1 cellular context compared by ENCODE assay signal in genomic region chr11:61971177-61972111, GRCh38.
TF ChIP-seq lines count a peak whose summit lies in the region.

No MANE protein-coding gene starts in this region.

TF ChIP-seq in HepG2, 621 proteins besides CTCF, POLR2A, EP300 and RAD21 (continued from another document and continues in another):
- peak; percentile 96; the same call in 1 of the 2 replicates for TF ChIP-seq PATZ1 (CRISPR knock-in tag; IDR thresholded peaks at IDR 0.05)
- TF ChIP-seq ZBTB3 (CRISPR knock-in tag; IDR thresholded peaks at IDR 0.05; ENCODE audit: borderline replicate concordance, low read depth), result no peak
- peak; percentile 100 for TF ChIP-seq SRSF1 (optimal IDR thresholded peaks at IDR 0.05; ENCODE audit: low read depth, low read length)
- no peak for TF ChIP-seq AKAP8 (CRISPR knock-in tag; IDR thresholded peaks at IDR 0.05)
- TF ChIP-seq ZSCAN20 (CRISPR knock-in tag; IDR thresholded peaks at IDR 0.05; ENCODE audit: borderline replicate concordance), result no peak
- TF ChIP-seq HIC2 (CRISPR knock-in tag; IDR thresholded peaks at IDR 0.05; ENCODE audit: low read depth), result 0 out of 2 replicates have a peak, but pooled peaks have one; percentile 41
- TF ChIP-seq ZFYVE20 (CRISPR knock-in tag; IDR thresholded peaks at IDR 0.05; ENCODE audit: borderline replicate concordance, low read depth), result no peak
- TF ChIP-seq BRCA1 (CRISPR knock-in tag; IDR thresholded peaks at IDR 0.05), result no peak
- TF ChIP-seq HIVEP1 (CRISPR knock-in tag; IDR thresholded peaks at IDR 0.05), result peak; percentile 43
- TF ChIP-seq POLR2G (IDR thresholded peaks at IDR 0.05; ENCODE audit: low read depth, low read length), result peak; percentile 63; the same call in 1 of the 2 replicates
- no peak for TF ChIP-seq E2F5 (CRISPR knock-in tag; conservative IDR thresholded peaks at IDR 0.05)
- no peak for TF ChIP-seq FOSL1 (CRISPR knock-in tag; IDR thresholded peaks at IDR 0.05; ENCODE audit: borderline replicate concordance)
- no peak for TF ChIP-seq ZFAT (CRISPR knock-in tag; conservative IDR thresholded peaks at IDR 0.05)
- TF ChIP-seq SMAD9 (CRISPR knock-in tag; IDR thresholded peaks at IDR 0.05), result no peak
- TF ChIP-seq THAP9 (CRISPR knock-in tag; IDR thresholded peaks at IDR 0.05; ENCODE audit: borderline replicate concordance), result no peak
- TF ChIP-seq TEF (CRISPR knock-in tag; IDR thresholded peaks at IDR 0.05), result no peak
- TF ChIP-seq TOPORS (CRISPR knock-in tag; IDR thresholded peaks at IDR 0.05), result peak; percentile 81; the same call in 1 of the 2 replicates
- TF ChIP-seq ZNF138 (CRISPR knock-in tag; IDR thresholded peaks at IDR 0.05; ENCODE audit: low read depth), result no peak
- TF ChIP-seq GABPA (IDR thresholded peaks at IDR 0.05; ENCODE audit: low read depth, low read length), result no peak
- TF ChIP-seq GABPA (CRISPR knock-in tag; IDR thresholded peaks at IDR 0.05; ENCODE audit: low read depth), result no peak
- TF ChIP-seq ZNF3 (CRISPR knock-in tag; IDR thresholded peaks at IDR 0.05), result no peak
- no peak for TF ChIP-seq NPAS2 (CRISPR knock-in tag; IDR thresholded peaks at IDR 0.05; ENCODE audit: borderline replicate concordance)
- 0 out of 2 replicates have a peak, but pooled peaks have one; percentile 7 for TF ChIP-seq ZNF33B (CRISPR knock-in tag; IDR thresholded peaks at IDR 0.05)
- TF ChIP-seq SATB2 (CRISPR knock-in tag; IDR thresholded peaks at IDR 0.05), result no peak
- TF ChIP-seq PRPF4 (IDR thresholded peaks at IDR 0.05; ENCODE audit: low read depth, low read length, poor library complexity, severe bottlenecking), result no peak
- TF ChIP-seq MAFG (CRISPR knock-in tag; IDR thresholded peaks at IDR 0.05), result peak; percentile 99
- TF ChIP-seq ZNF563 (CRISPR knock-in tag; IDR thresholded peaks at IDR 0.05), result peak; percentile 55; the same call in 1 of the 2 replicates
- 0 out of 2 replicates have a peak, but pooled peaks have one; percentile 8 for TF ChIP-seq SIX4 (CRISPR knock-in tag; IDR thresholded peaks at IDR 0.05)
- TF ChIP-seq ZNF879 (CRISPR knock-in tag; IDR thresholded peaks at IDR 0.05), result no peak
- TF ChIP-seq ZNF382 (CRISPR knock-in tag; IDR thresholded peaks at IDR 0.05; ENCODE audit: borderline replicate concordance), result no peak
- TF ChIP-seq ZNF597 (CRISPR knock-in tag; IDR thresholded peaks at IDR 0.05), result no peak
- TF ChIP-seq TRAFD1 (CRISPR knock-in tag; IDR thresholded peaks at IDR 0.05; ENCODE audit: borderline replicate concordance), result no peak
- no peak for TF ChIP-seq ASH2L (IDR thresholded peaks at IDR 0.05; ENCODE audit: insufficient read length, low read depth, low read length)
- TF ChIP-seq ZNF883 (CRISPR knock-in tag; IDR thresholded peaks at IDR 0.05; ENCODE audit: not compliant biosample characterization), result no peak
- TF ChIP-seq ZGPAT (CRISPR knock-in tag; IDR thresholded peaks at IDR 0.05), result no peak
- no peak for TF ChIP-seq HOXA5 (CRISPR knock-in tag; IDR thresholded peaks at IDR 0.05)
- TF ChIP-seq PBX2 (CRISPR knock-in tag; IDR thresholded peaks at IDR 0.05), result no peak
- TF ChIP-seq ONECUT2 (CRISPR knock-in tag; IDR thresholded peaks at IDR 0.05), result peak; percentile 36; the same call in 1 of the 2 replicates
- peak; percentile 57; the same call in 1 of the 2 replicates for TF ChIP-seq ZBTB25 (CRISPR knock-in tag; IDR thresholded peaks at IDR 0.05)
- TF ChIP-seq ZNF12 (CRISPR knock-in tag; IDR thresholded peaks at IDR 0.05), result no peak
- TF ChIP-seq NCOA1 (CRISPR knock-in tag; IDR thresholded peaks at IDR 0.05), result no peak
- no peak for TF ChIP-seq KLF11 (CRISPR knock-in tag; IDR thresholded peaks at IDR 0.05)
- peak; percentile 94 for TF ChIP-seq XRCC5 (optimal IDR thresholded peaks at IDR 0.05; ENCODE audit: low read length)
